ENCODE assay signal across 14 cellular contexts in genomic region chr1:235027076-235027861, GRCh38.
DNase-seq lines count a peak whose midpoint lies in the region; ATAC-seq and TF ChIP-seq lines count a peak whose summit lies in the region.
"Had no signal": no experiment of that assay in that cellular context is flagged by ENCODE, and none has a peak within 500 bp of the region (broad histone marks: within the 10 kb centered on the region; RNA-seq: fewer than 3 reads in every experiment).

No MANE protein-coding gene starts in this region.

- POLR2A ChIA-PET in Panc1 (lab: Charles Lee) = no interaction called here

- ATAC-seq in Panc1 (no peak), sciatic nerve (no peak)
- ATAC-seq: Right ventricle myocardium inferior had no signal

- in situ Hi-C loops in Panc1 (cut with HindIII; ENCODE audit: low pct_unique_long_range_greater_than_20kb, low sequenced_read_pairs) = no loop called here

- H3K4me3 Mint-ChIP-seq in Calu3 (ENCODE audit: low read depth, unreplicated experiment) = no peak overlapping the region
- H3K4me3 Mint-ChIP-seq: IgD-negative memory B cell had no signal

- H3K27ac ChIP-seq in Panc1 (ENCODE audit: low read length) = peak overlapping the region; percentile 64

- no peaks in the 10 kb centered on the region for H3K36me3 ChIP-seq in Panc1 (ENCODE audit: control insufficient read depth, insufficient read depth, low read length)

- peaks cover 7% of the 10 kb centered on the region for H3K9me3 Mint-ChIP-seq in Calu3 (ENCODE audit: low read depth, unreplicated experiment)
- H3K9me3 Mint-ChIP-seq: IgD-negative memory B cell had no signal

- DNase-seq in activated CD8-positive, alpha-beta memory T cell treated with anti-CD3 and anti-CD28 coated beads, Interleukin-2, amount 50 U/mL, for 48 hours = peak; percentile 44
- DNase-seq in activated CD8-positive, alpha-beta memory T cell treated with anti-CD3 and anti-CD28 coated beads for 24 hours = no peak
- no peak for DNase-seq in Calu3
- DNase-seq in Panc1 (ENCODE audit: low read depth, low spot score) = no peak
- peak; percentile 42 for DNase-seq in sciatic nerve (ENCODE audit: low spot score)
- no peak for DNase-seq in T-helper 9 cell
- DNase-seq in activated CD4-positive, alpha-beta T cell treated with anti-CD3 and anti-CD28 coated beads for 1 hour = no peak
- no peak for DNase-seq in foreskin fibroblast
- DNase-seq: C1 segment of cervical spinal cord, NCI-H1436, NCI-H2029 treated with DMSO at 0.1 percent for 48 hours, NCI-H345 had no signal

- H3K4me1 ChIP-seq in Panc1 (ENCODE audit: control insufficient read depth, insufficient read depth, low read length) = peaks cover 12% of the 10 kb centered on the region

- peak overlapping the region; percentile 73 for H3K27ac Mint-ChIP-seq in Calu3 (ENCODE audit: unreplicated experiment)

- BruUV-seq in Calu3 (replicated peaks; lab: Mats Ljungman, UMichigan) = no TSS peak
- BruUV-seq in Panc1 (replicated peaks; lab: Mats Ljungman, UMichigan) = no TSS peak

- TF ChIP-seq CTCF in Calu3 (IDR thresholded peaks at IDR 0.05; ENCODE audit: unreplicated experiment) (no peak), Panc1 (IDR thresholded peaks at IDR 0.05) (no peak), foreskin fibroblast (IDR thresholded peaks at IDR 0.05; ENCODE audit: low read depth, low read length) (no peak)

- no peaks in the 10 kb centered on the region for H3K9me3 ChIP-seq in Panc1 (ENCODE audit: control insufficient read depth, insufficient read depth, low read depth, low read length)

- H3K27me3 ChIP-seq in Panc1 (ENCODE audit: control insufficient read depth, insufficient read depth, low read length) = no peaks in the 10 kb centered on the region

- intact Hi-C loops in Calu3 (cut with micrococcal nuclease; ENCODE audit: unreplicated experiment) (loop anchor here (5.0 kb wide), 1 partner anchor 35 kb away; no protein-coding TSS in a partner anchor), Panc1 (cut with micrococcal nuclease; ENCODE audit: unreplicated experiment) (no loop called here), sciatic nerve (cut with DNase I) (no loop called here)

- H3K4me3 ChIP-seq in Panc1 (ENCODE audit: low read depth in 2 of 2, low read length in 2 of 2) (no peak overlapping the region), foreskin fibroblast (ENCODE audit: low read depth in 1 of 2, low read length in 2 of 2) (no peak overlapping the region)

- no peaks in the 10 kb centered on the region for H3K27me3 Mint-ChIP-seq in Calu3 (ENCODE audit: unreplicated experiment)
- H3K27me3 Mint-ChIP-seq: IgD-negative memory B cell had no signal

- H3K36me3 Mint-ChIP-seq in Calu3 (ENCODE audit: insufficient read depth, unreplicated experiment) = peaks cover 14% of the 10 kb centered on the region

- CTCF ChIA-PET in Calu3 (lab: Charles Lee) (no interaction called here), Panc1 (lab: Charles Lee) (no interaction called here)

- H3K4me1 Mint-ChIP-seq in Calu3 (ENCODE audit: low read depth, unreplicated experiment) = peaks cover 18% of the 10 kb centered on the region

Comparison
In these comparisons a context has a peak if more than half of its experiments do, and no peak if none do; other contexts are left out.
1. DNase-seq: peak in activated CD8-positive, alpha-beta memory T cell treated with anti-CD3 and anti-CD28 coated beads, Interleukin-2, amount 50 U/mL, for 48 hours (single experiment) and sciatic nerve (single experiment); none in activated CD8-positive, alpha-beta memory T cell treated with anti-CD3 and anti-CD28 coated beads for 24 hours (single experiment), Calu3 (single experiment), Panc1 (single experiment), T-helper 9 cell (single experiment), activated CD4-positive, alpha-beta T cell treated with anti-CD3 and anti-CD28 coated beads for 1 hour (single experiment) and foreskin fibroblast (0 of 2).